ENCODE assay signal across 8 cellular contexts in genomic region chrX:100625985-100626491, GRCh38. TPM values are rescaled to one million over a fixed set of nuclear protein-coding genes. Genes with fewer than 3 reads are reported as not detected.
DNase-seq lines count a peak whose midpoint lies in the region; ATAC-seq, FAIRE-seq and TF ChIP-seq lines count a peak whose summit lies in the region.

No MANE protein-coding gene starts in this region.

- TF ChIP-seq CTCF in astrocyte of the spinal cord (IDR thresholded peaks at IDR 0.05; ENCODE audit: low read depth, low read length), result no peak

- DNase-seq in astrocyte of the spinal cord (ENCODE audit: low read depth, low spot score), result peak; percentile 54
- no peak for DNase-seq in ureter (ENCODE audit: low spot score)
- no peak for DNase-seq in nucleus accumbens (lab: John Stamatoyannopoulos, UW)
- DNase-seq in pons (ENCODE audit: low spot score), result no peak
- DNase-seq in frontal cortex (ENCODE audit: low spot score in 2 of 2), result no peak

- in situ Hi-C loops in astrocyte of the spinal cord (cut with HindIII; ENCODE audit: low sequenced_read_pairs), result no loop called here

- no peak overlapping the region for H3K4me3 ChIP-seq in astrocyte of the spinal cord (ENCODE audit: low read depth, low read length)

- peak; percentile 87 for ATAC-seq in GM18508 (IDR thresholded peaks at IDR 0.05; ENCODE audit: insufficient read depth, unreplicated experiment)
- ATAC-seq in GM21447 (IDR thresholded peaks at IDR 0.05; ENCODE audit: unreplicated experiment), result peak; percentile 93
- ATAC-seq in HG03439 (IDR thresholded peaks at IDR 0.05; ENCODE audit: unreplicated experiment), result peak; percentile 98

- no peak for FAIRE-seq in frontal cortex (lab: Jason Lieb, UNC)

RNA-seq across cellular contexts. Expression of gene TSPAN6, which starts 10.6 kb away (rescaled TPM):
- total RNA-seq in ureter (115 TPM), frontal cortex (33.0 TPM)

RNA-seq across cellular contexts. Expression of gene SRPX2, which starts 18.0 kb away (rescaled TPM):
- total RNA-seq in ureter (89.0 TPM), frontal cortex (0.41 TPM)

RNA-seq across cellular contexts. Expression of gene TNMD, which starts 41.3 kb away (rescaled TPM):
- total RNA-seq in ureter (not detected), frontal cortex (not detected)

Comparison
In these comparisons a context has a peak if more than half of its experiments do, and no peak if none do; other contexts are left out.
1. RNA of gene SRPX2, which starts 18.0 kb away (total RNA-seq): 89.0 TPM in ureter (single experiment); 0.41 TPM in frontal cortex (single experiment); every median in the first group is over 10 times any median in the second.
2. Peak in every context shown above with its lines, with median percentiles within 50 percentile points of each other: ATAC-seq.